ENCODE assay signal across 10 cellular contexts in genomic region chr14:100842799-100843198, GRCh38. TPM values are rescaled to one million over a fixed set of nuclear protein-coding genes. Genes with fewer than 3 reads are reported as not detected.
DNase-seq lines count a peak whose midpoint lies in the region; ATAC-seq and TF ChIP-seq lines count a peak whose summit lies in the region.
"Had no signal": no experiment of that assay in that cellular context is flagged by ENCODE, and none has a peak within 500 bp of the region (broad histone marks: within the 10 kb centered on the region; RNA-seq: fewer than 3 reads in every experiment).

No MANE protein-coding gene starts in this region.

- H3K4me3 ChIP-seq in RWPE2 (ENCODE audit: severe bottlenecking): no peak overlapping the region

- peak; percentile 37; the same call in 2 of the 3 replicates for ATAC-seq in RWPE2 (ENCODE audit: low read depth)
- ATAC-seq in left lobe of liver: no peak

- no peaks in the 10 kb centered on the region for H3K9me3 ChIP-seq in RWPE2 (ENCODE audit: severe bottlenecking)

- peaks cover 7% of the 10 kb centered on the region for H3K36me3 ChIP-seq in RWPE2 (ENCODE audit: low read depth)

- DNase-seq in GM04504 (ENCODE audit: low read depth) (peak; percentile 73), RWPE2 (ENCODE audit: low spot score) (no peak), foreskin melanocyte (peak; percentile 16), retina (peak; percentile 58), NCI-H187 treated with DMSO at 0.1 percent for 48 hours (lab: John Stamatoyannopoulos, UW) (no peak), iPS-NIHi7 (ENCODE audit: extremely low spot score) (no peak), left lobe of liver (ENCODE audit: low spot score) (no peak), GOT3 (lab: John Stamatoyannopoulos, UW) (no peak)
- DNase-seq: activated naive CD8-positive, alpha-beta T cell treated with anti-CD3 and anti-CD28 coated beads, Interleukin-2, amount 10 ng/mL, durations not matched to agents 7 days and 5 days; stimulated activated naive CD4-positive, alpha-beta T cell had no signal

- no peak overlapping the region for H3K27ac ChIP-seq in RWPE2 (ENCODE audit: poor library complexity, severe bottlenecking)

- H3K27me3 ChIP-seq in RWPE2 (ENCODE audit: insufficient read depth, poor library complexity, severe bottlenecking): no peaks in the 10 kb centered on the region

- H3K4me1 ChIP-seq in RWPE2 (ENCODE audit: insufficient read depth, poor library complexity, severe bottlenecking): no peaks in the 10 kb centered on the region

- TF ChIP-seq CTCF in RWPE2 (IDR thresholded peaks at IDR 0.05; ENCODE audit: poor library complexity, severe bottlenecking): no peak

RNA-seq across cellular contexts. Expression of gene MEG3, which starts 16.9 kb away (rescaled TPM):
- total RNA-seq in left lobe of liver: 26.7 TPM
- total RNA-seq: activated naive CD8-positive, alpha-beta T cell treated with anti-CD3 and anti-CD28 coated beads, Interleukin-2, amount 10 ng/mL, durations not matched to agents 7 days and 5 days had no signal

Comparison
In these comparisons a context has a peak if more than half of its experiments do, and no peak if none do; other contexts are left out.
1. DNase-seq: peak in GM04504 (single experiment), foreskin melanocyte (single experiment) and retina (single experiment); none in RWPE2 (single experiment), NCI-H187 treated with DMSO at 0.1 percent for 48 hours (single experiment), iPS-NIHi7 (single experiment), left lobe of liver (single experiment) and GOT3 (single experiment).